1 cellular context compared by ENCODE assay signal in the genomic region with DNA sequence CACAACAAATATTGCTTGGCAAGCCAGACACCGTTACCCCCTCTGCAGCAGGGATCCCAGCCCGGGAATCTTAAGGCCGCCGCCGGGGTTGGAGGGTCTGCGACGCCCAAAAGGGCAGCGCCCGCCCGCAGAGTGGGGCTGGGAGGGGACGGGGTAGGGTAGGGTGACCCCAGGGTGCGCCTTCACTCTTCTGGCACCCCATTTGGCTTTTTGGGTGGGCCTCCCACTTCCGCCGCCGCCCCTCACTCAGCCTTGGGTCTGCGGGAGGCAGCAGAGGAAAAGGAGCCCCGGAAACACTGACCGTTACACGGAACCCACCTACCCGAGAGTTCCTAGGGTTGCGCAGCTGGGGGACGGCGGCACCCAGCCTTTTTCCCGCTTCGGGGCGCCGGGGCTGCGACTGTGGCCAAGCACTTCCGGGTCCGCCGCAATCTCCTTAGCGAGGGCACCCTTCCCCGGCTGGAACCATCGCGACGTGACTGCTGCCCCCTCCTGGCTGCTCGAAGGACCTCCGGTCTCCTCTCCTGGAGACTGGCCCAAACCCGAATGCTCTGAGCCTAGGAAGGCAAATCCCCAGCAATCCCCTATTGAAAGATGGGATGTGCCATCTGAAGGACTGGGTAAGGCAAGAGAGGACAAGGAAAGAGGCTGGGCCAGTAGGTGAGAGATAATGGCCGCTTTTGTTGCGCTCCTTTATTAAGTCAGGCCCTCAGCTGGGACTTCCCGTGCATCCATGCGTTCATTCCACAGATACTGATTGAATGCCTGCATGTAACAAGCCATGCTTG.
TF ChIP-seq lines count a peak whose summit lies in the region.

A gene (minus strand): TSS at position 404 of the 788 bp plus-strand sequence. CDS start 1,447 bp downstream, outside the sequence.

TF ChIP-seq in HepG2, 621 proteins besides CTCF, POLR2A, EP300 and RAD21 (continued from another document):
- TF ChIP-seq, protein P1, sequence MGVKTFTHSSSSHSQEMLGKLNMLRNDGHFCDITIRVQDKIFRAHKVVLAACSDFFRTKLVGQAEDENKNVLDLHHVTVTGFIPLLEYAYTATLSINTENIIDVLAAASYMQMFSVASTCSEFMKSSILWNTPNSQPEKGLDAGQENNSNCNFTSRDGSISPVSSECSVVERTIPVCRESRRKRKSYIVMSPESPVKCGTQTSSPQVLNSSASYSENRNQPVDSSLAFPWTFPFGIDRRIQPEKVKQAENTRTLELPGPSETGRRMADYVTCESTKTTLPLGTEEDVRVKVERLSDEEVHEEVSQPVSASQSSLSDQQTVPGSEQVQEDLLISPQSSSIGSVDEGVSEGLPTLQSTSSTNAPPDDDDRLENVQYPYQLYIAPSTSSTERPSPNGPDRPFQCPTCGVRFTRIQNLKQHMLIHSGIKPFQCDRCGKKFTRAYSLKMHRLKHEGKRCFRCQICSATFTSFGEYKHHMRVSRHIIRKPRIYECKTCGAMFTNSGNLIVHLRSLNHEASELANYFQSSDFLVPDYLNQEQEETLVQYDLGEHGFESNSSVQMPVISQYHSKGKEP (CRISPR knock-in tag; IDR thresholded peaks at IDR 0.05): 0 out of 2 replicates have a peak, but pooled peaks have one; percentile 73
- TF ChIP-seq ZNF546 (CRISPR knock-in tag; conservative IDR thresholded peaks at IDR 0.05) (no peak), KAT8 (CRISPR knock-in tag; IDR thresholded peaks at IDR 0.05) (peak; percentile 96), ZNF644 (CRISPR knock-in tag; IDR thresholded peaks at IDR 0.05; ENCODE audit: low read depth) (peak; percentile 69; the same call in 1 of the 2 replicates), ZNF572 (CRISPR knock-in tag; IDR thresholded peaks at IDR 0.05) (no peak), RXRA (CRISPR knock-in tag; IDR thresholded peaks at IDR 0.05) (peak; percentile 70; the same call in 1 of the 2 replicates), SOX13 (IDR thresholded peaks at IDR 0.05) (no peak), SOX13 (CRISPR knock-in tag; conservative IDR thresholded peaks at IDR 0.05 in 1 of 2, IDR thresholded peaks at IDR 0.05 in 1 of 2) (peak in 1 of 2 experiments; percentile 40; a peak in 1 of 4 replicates), ZNF782 (CRISPR knock-in tag; IDR thresholded peaks at IDR 0.05; ENCODE audit: borderline replicate concordance) (peak; percentile 93; the same call in 1 of the 2 replicates), RBFOX2 (IDR thresholded peaks at IDR 0.05; ENCODE audit: low read depth, low read length) (peak; percentile 84), ZNF850 (CRISPR knock-in tag; conservative IDR thresholded peaks at IDR 0.05) (no peak), YEATS2 (CRISPR knock-in tag; IDR thresholded peaks at IDR 0.05; ENCODE audit: borderline replicate concordance) (peak; percentile 73)
- TF ChIP-seq, protein P2, sequence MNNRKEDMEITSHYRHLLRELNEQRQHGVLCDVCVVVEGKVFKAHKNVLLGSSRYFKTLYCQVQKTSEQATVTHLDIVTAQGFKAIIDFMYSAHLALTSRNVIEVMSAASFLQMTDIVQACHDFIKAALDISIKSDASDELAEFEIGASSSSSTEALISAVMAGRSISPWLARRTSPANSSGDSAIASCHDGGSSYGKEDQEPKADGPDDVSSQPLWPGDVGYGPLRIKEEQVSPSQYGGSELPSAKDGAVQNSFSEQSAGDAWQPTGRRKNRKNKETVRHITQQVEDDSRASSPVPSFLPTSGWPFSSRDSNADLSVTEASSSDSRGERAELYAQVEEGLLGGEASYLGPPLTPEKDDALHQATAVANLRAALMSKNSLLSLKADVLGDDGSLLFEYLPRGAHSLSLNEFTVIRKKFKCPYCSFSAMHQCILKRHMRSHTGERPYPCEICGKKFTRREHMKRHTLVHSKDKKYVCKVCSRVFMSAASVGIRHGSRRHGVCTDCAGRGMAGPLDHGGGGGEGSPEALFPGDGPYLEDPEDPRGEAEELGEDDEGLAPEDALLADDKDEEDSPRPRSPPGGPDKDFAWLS (CRISPR knock-in tag; IDR thresholded peaks at IDR 0.05; ENCODE audit: borderline replicate concordance): 0 out of 2 replicates have a peak, but pooled peaks have one; percentile 54
- TF ChIP-seq, protein P3, sequence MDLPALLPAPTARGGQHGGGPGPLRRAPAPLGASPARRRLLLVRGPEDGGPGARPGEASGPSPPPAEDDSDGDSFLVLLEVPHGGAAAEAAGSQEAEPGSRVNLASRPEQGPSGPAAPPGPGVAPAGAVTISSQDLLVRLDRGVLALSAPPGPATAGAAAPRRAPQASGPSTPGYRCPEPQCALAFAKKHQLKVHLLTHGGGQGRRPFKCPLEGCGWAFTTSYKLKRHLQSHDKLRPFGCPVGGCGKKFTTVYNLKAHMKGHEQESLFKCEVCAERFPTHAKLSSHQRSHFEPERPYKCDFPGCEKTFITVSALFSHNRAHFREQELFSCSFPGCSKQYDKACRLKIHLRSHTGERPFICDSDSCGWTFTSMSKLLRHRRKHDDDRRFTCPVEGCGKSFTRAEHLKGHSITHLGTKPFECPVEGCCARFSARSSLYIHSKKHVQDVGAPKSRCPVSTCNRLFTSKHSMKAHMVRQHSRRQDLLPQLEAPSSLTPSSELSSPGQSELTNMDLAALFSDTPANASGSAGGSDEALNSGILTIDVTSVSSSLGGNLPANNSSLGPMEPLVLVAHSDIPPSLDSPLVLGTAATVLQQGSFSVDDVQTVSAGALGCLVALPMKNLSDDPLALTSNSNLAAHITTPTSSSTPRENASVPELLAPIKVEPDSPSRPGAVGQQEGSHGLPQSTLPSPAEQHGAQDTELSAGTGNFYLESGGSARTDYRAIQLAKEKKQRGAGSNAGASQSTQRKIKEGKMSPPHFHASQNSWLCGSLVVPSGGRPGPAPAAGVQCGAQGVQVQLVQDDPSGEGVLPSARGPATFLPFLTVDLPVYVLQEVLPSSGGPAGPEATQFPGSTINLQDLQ (CRISPR knock-in tag; IDR thresholded peaks at IDR 0.05): peak; percentile 45; the same call in 1 of the 2 replicates
- TF ChIP-seq, protein P4, sequence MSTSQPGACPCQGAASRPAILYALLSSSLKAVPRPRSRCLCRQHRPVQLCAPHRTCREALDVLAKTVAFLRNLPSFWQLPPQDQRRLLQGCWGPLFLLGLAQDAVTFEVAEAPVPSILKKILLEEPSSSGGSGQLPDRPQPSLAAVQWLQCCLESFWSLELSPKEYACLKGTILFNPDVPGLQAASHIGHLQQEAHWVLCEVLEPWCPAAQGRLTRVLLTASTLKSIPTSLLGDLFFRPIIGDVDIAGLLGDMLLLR (CRISPR knock-in tag; IDR thresholded peaks at IDR 0.05): peak; percentile 70
- TF ChIP-seq, protein P5, sequence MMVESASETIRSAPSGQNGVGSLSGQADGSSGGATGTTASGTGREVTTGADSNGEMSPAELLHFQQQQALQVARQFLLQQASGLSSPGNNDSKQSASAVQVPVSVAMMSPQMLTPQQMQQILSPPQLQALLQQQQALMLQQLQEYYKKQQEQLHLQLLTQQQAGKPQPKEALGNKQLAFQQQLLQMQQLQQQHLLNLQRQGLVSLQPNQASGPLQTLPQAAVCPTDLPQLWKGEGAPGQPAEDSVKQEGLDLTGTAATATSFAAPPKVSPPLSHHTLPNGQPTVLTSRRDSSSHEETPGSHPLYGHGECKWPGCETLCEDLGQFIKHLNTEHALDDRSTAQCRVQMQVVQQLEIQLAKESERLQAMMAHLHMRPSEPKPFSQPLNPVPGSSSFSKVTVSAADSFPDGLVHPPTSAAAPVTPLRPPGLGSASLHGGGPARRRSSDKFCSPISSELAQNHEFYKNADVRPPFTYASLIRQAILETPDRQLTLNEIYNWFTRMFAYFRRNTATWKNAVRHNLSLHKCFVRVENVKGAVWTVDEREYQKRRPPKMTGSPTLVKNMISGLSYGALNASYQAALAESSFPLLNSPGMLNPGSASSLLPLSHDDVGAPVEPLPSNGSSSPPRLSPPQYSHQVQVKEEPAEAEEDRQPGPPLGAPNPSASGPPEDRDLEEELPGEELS (CRISPR knock-in tag; IDR thresholded peaks at IDR 0.05): peak; percentile 43
